ENCODE assay signal across 16 cellular contexts in the genomic region with DNA sequence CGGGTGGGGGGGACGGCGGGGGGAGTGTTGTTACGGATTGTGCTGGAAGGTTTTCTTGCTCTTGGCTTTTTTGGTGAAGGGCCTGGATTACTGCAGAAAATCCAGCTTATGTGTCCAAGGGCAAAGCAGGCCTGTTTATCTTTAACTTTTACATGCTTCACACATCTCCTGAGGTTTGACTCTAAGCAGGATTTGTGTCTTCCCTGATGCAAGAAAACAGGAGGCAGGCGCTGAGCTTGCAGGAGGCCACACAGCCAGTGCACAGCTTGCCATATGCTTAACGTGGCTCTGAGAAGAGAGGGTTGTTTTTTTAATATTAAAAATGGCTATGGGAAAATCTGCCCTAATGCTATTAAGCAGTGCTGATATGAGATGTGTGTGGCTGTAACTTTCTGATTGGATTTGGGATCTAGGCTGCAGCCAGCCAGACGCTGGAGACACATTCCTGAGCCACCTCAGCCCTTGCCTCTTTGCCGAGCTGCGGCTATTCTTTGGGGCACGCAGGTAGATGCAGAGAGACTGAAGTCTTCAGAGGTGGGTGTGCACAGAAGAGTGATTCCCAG.
A peak's percentile ranks its signal among the peaks of the same experiment; 100 is the strongest.
DNase-seq lines count a peak whose midpoint lies in the region; ATAC-seq and TF ChIP-seq lines count a peak whose summit lies in the region.
"Had no signal": no experiment of that assay in that cellular context is flagged by ENCODE, and none has a peak within 500 bp of the region (broad histone marks: within the 10 kb centered on the region; RNA-seq: fewer than 3 reads in every experiment).

No MANE protein-coding gene starts in this region.

- no peak overlapping the region for H3K4me3 ChIP-seq in stomach smooth muscle (ENCODE audit: low read length in 2 of 2)

- H3K4me1 Mint-ChIP-seq in stimulated activated naive CD8-positive, alpha-beta T cell treated with anti-CD3 and anti-CD28 coated beads, Interleukin-15, amount 100 ng/mL, for 72 hours, result no peaks in the 10 kb centered on the region

- H3K9me3 ChIP-seq in stomach smooth muscle (ENCODE audit: control insufficient read depth in 2 of 2, low read length in 2 of 2), result no peaks in the 10 kb centered on the region

- DNase-seq in NCI-H1694 (lab: John Stamatoyannopoulos, UW) (peak; percentile 54), islet precursor cell (peak; percentile 50), glomerular visceral epithelial cell (ENCODE audit: extremely low spot score) (no peak)
- DNase-seq in stimulated activated naive CD8-positive, alpha-beta T cell treated with anti-CD3 and anti-CD28 coated beads, Interleukin-15, amount 100 ng/mL, for 72 hours, result no peak
- DNase-seq: ACHN; CD8-positive, alpha-beta T cell; H7; NCI-H146; NCI-H2107; NCI-H446; NCI-H774; SHP77 had no signal

- no peaks in the 10 kb centered on the region for H3K9me3 Mint-ChIP-seq in stimulated activated naive CD8-positive, alpha-beta T cell treated with anti-CD3 and anti-CD28 coated beads, Interleukin-15, amount 100 ng/mL, for 72 hours
- H3K9me3 Mint-ChIP-seq: CD8-positive, alpha-beta T cell had no signal

- no peak for ATAC-seq in SK-N-SH treated with all-trans-retinoic acid at 6 μM for 48 hours
- ATAC-seq in stimulated activated naive CD8-positive, alpha-beta T cell treated with anti-CD3 and anti-CD28 coated beads, Interleukin-15, amount 100 ng/mL, for 72 hours, result no peak
- ATAC-seq in HG03039 (IDR thresholded peaks at IDR 0.05; ENCODE audit: unreplicated experiment), result no peak
- ATAC-seq in HG03439 (IDR thresholded peaks at IDR 0.05; ENCODE audit: unreplicated experiment), result no peak
- ATAC-seq: CD8-positive, alpha-beta T cell had no signal

- H3K4me3 Mint-ChIP-seq in stimulated activated naive CD8-positive, alpha-beta T cell treated with anti-CD3 and anti-CD28 coated beads, Interleukin-15, amount 100 ng/mL, for 72 hours, result no peak overlapping the region
- H3K4me3 Mint-ChIP-seq: CD8-positive, alpha-beta T cell had no signal

- no peaks in the 10 kb centered on the region for H3K36me3 ChIP-seq in stomach smooth muscle (ENCODE audit: control insufficient read depth in 2 of 2, insufficient read depth in 2 of 2, low read length in 2 of 2)

- H3K27ac Mint-ChIP-seq in stimulated activated naive CD8-positive, alpha-beta T cell treated with anti-CD3 and anti-CD28 coated beads, Interleukin-15, amount 100 ng/mL, for 72 hours, result no peak overlapping the region
- H3K27ac Mint-ChIP-seq: CD8-positive, alpha-beta T cell had no signal

- H3K4me1 ChIP-seq in stomach smooth muscle (ENCODE audit: control insufficient read depth, insufficient read depth, low read length), result peaks cover 11% of the 10 kb centered on the region

- peaks cover 4 to 5% of the 10 kb centered on the region in 2 donors for H3K27me3 ChIP-seq in stomach smooth muscle (ENCODE audit: control insufficient read depth in 1 of 2, insufficient read depth in 2 of 2, low read length in 2 of 2)

- H3K9ac ChIP-seq in stomach smooth muscle (ENCODE audit: low read length in 2 of 2), result peak overlapping the region in 1 of 2 donors; percentile 36

- peak overlapping the region; percentile 31 for H3K27ac ChIP-seq in stomach smooth muscle (ENCODE audit: low read length)

- H3K27me3 Mint-ChIP-seq in stimulated activated naive CD8-positive, alpha-beta T cell treated with anti-CD3 and anti-CD28 coated beads, Interleukin-15, amount 100 ng/mL, for 72 hours, result peaks cover 45% of the 10 kb centered on the region

TF ChIP-seq in SK-N-SH treated with all-trans-retinoic acid at 6 μM for 48 hours, 23 proteins besides CTCF, POLR2A, EP300 and RAD21:
- TF ChIP-seq TCF4 (CRISPR knock-in tag; IDR thresholded peaks at IDR 0.05; ENCODE audit: borderline replicate concordance), result peak; percentile 40; the same call in 1 of the 2 replicates
- TF ChIP-seq, protein P1, sequence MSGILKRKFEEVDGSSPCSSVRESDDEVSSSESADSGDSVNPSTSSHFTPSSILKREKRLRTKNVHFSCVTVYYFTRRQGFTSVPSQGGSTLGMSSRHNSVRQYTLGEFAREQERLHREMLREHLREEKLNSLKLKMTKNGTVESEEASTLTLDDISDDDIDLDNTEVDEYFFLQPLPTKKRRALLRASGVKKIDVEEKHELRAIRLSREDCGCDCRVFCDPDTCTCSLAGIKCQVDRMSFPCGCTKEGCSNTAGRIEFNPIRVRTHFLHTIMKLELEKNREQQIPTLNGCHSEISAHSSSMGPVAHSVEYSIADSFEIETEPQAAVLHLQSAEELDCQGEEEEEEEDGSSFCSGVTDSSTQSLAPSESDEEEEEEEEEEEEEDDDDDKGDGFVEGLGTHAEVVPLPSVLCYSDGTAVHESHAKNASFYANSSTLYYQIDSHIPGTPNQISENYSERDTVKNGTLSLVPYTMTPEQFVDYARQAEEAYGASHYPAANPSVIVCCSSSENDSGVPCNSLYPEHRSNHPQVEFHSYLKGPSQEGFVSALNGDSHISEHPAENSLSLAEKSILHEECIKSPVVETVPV (CRISPR knock-in tag; IDR thresholded peaks at IDR 0.05), result no peak

Comparison
In these comparisons a context has a peak if more than half of its experiments do, and no peak if none do; other contexts are left out.
1. DNase-seq: peak in NCI-H1694 (single experiment) and islet precursor cell (single experiment); none in stimulated activated naive CD8-positive, alpha-beta T cell treated with anti-CD3 and anti-CD28 coated beads, Interleukin-15, amount 100 ng/mL, for 72 hours (0 of 2) and glomerular visceral epithelial cell (single experiment).